26 cellular contexts compared by ENCODE assay signal in the genomic region with DNA sequence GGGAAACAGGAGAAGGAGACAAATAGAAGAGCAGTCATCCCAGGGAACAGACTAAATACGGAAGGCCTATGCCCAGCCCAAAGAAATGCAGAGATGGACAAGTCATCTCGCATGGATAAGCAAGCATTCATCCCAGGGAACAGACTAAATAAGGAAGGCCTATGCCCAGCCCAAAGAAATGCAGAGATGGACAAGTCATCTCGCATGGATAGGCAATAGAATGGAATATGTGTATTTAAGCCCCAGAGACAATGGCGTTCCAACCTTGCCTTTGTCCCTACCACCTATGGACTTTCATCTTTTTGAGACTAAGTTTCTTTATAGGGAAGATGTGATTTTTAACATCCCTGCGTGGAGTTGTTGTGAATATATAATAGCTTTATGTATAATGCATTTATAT.
"Had no signal": no experiment of that assay in that cellular context is flagged by ENCODE, and none has a peak within 500 bp of the region (broad histone marks: within the 10 kb centered on the region; RNA-seq: fewer than 3 reads in every experiment).

No MANE protein-coding gene starts in this region.

- H3K9me3 Mint-ChIP-seq: naive thymus-derived CD8-positive, alpha-beta T cell; nephron; neural crest cell; stimulated activated memory B cell treated with anti-CD40 and anti-IgM and Interleukin-4, amounts not matched to agents 10 μg/mL and 1 μg/mL and 100 μg/mL, for 72 hours; stimulated activated naive CD8-positive, alpha-beta T cell treated with anti-CD3 and anti-CD28 coated beads, Interleukin-15, amount 100 ng/mL, for 72 hours had no signal

- H3K4me1 ChIP-seq: left lung, lower lobe of right lung, right atrium auricular region, right lobe of liver, tibial nerve, upper lobe of left lung, vagina had no signal

- DNase-seq: hippocampal formation; immature natural killer cell; kidney; left colon; left lung; lower lobe of right lung; mammary epithelial cell; naive thymus-derived CD8-positive, alpha-beta T cell; ovary; right lobe of liver; stimulated activated CD4-positive, alpha-beta T cell treated with anti-CD3 and anti-CD28 coated beads, Interleukin-1b, Interleukin-23, amount 100 ng/mL, for 48 hours; stimulated activated CD4-positive, alpha-beta T cell treated with anti-CD3 and anti-CD28 coated beads, Interleukin-2, amount 100 ng/mL, for 48 hours; stimulated activated CD4-positive, alpha-beta T cell treated with anti-CD3 and anti-CD28 coated beads, Interleukin-4, amount 100 ng/mL, for 4 hours; stimulated activated CD8-positive, alpha-beta memory T cell treated with anti-CD3 and anti-CD28 coated beads, Interleukin-4, amount 100 ng/mL, for 48 hours; stimulated activated naive CD4-positive, alpha-beta T cell treated with Interleukin-2 at 50 U/mL for 16 hours; stimulated activated naive CD8-positive, alpha-beta T cell treated with anti-CD3 and anti-CD28 coated beads, Interleukin-15, amount 100 ng/mL, for 72 hours; substantia nigra; upper lobe of left lung had no signal

- ATAC-seq: left colon; left lung; lower lobe of right lung; naive thymus-derived CD8-positive, alpha-beta T cell; right lobe of liver; stimulated activated memory B cell treated with anti-CD40 and anti-IgM and Interleukin-4, amounts not matched to agents 10 μg/mL and 1 μg/mL and 100 μg/mL, for 72 hours; stimulated activated naive CD8-positive, alpha-beta T cell treated with anti-CD3 and anti-CD28 coated beads, Interleukin-15, amount 100 ng/mL, for 72 hours had no signal

- H3K27ac ChIP-seq: left lung, lower lobe of right lung, ovary, right atrium auricular region, right lobe of liver, tibial nerve, upper lobe of left lung, vagina had no signal

- H3K4me3 ChIP-seq: left lung, lower lobe of right lung, ovary, right atrium auricular region, right lobe of liver, smooth muscle cell, tibial nerve, upper lobe of left lung, vagina had no signal

- H3K27me3 ChIP-seq: left lung, ovary, right atrium auricular region, right lobe of liver, tibial nerve, upper lobe of left lung, vagina had no signal

- H3K27me3 Mint-ChIP-seq: stimulated activated memory B cell treated with anti-CD40 and anti-IgM and Interleukin-4, amounts not matched to agents 10 μg/mL and 1 μg/mL and 100 μg/mL, for 72 hours; stimulated activated naive CD8-positive, alpha-beta T cell treated with anti-CD3 and anti-CD28 coated beads, Interleukin-15, amount 100 ng/mL, for 72 hours had no signal

- H3K4me1 Mint-ChIP-seq: immature natural killer cell; naive thymus-derived CD8-positive, alpha-beta T cell; neural crest cell; stimulated activated memory B cell treated with anti-CD40 and anti-IgM and Interleukin-4, amounts not matched to agents 10 μg/mL and 1 μg/mL and 100 μg/mL, for 72 hours; stimulated activated naive CD8-positive, alpha-beta T cell treated with anti-CD3 and anti-CD28 coated beads, Interleukin-15, amount 100 ng/mL, for 72 hours had no signal

- H3K27ac Mint-ChIP-seq: immature natural killer cell; naive thymus-derived CD8-positive, alpha-beta T cell; progenitor cell of endocrine pancreas; stimulated activated memory B cell treated with anti-CD40 and anti-IgM and Interleukin-4, amounts not matched to agents 10 μg/mL and 1 μg/mL and 100 μg/mL, for 72 hours; stimulated activated naive CD8-positive, alpha-beta T cell treated with anti-CD3 and anti-CD28 coated beads, Interleukin-15, amount 100 ng/mL, for 72 hours had no signal

- H3K4me3 Mint-ChIP-seq: immature natural killer cell; naive thymus-derived CD8-positive, alpha-beta T cell; nephron; neural crest cell; stimulated activated memory B cell treated with anti-CD40 and anti-IgM and Interleukin-4, amounts not matched to agents 10 μg/mL and 1 μg/mL and 100 μg/mL, for 72 hours; stimulated activated naive CD8-positive, alpha-beta T cell treated with anti-CD3 and anti-CD28 coated beads, Interleukin-15, amount 100 ng/mL, for 72 hours had no signal

- H3K9me3 ChIP-seq: left lung, lower lobe of right lung, ovary, right atrium auricular region, right lobe of liver, tibial nerve, upper lobe of left lung, vagina had no signal

- H3K36me3 ChIP-seq: left lung, lower lobe of right lung, ovary, right atrium auricular region, right lobe of liver, tibial nerve, upper lobe of left lung, vagina had no signal

- H3K4me2 ChIP-seq: smooth muscle cell had no signal

- H3K36me3 Mint-ChIP-seq: immature natural killer cell; naive thymus-derived CD8-positive, alpha-beta T cell; stimulated activated memory B cell treated with anti-CD40 and anti-IgM and Interleukin-4, amounts not matched to agents 10 μg/mL and 1 μg/mL and 100 μg/mL, for 72 hours had no signal
